11 cellular contexts compared by ENCODE assay signal in genomic region chr17:42845918-42846593, GRCh38. TPM values are rescaled to one million over a fixed set of nuclear protein-coding genes. Genes with fewer than 3 reads are reported as not detected.
DNase-seq lines count a peak whose midpoint lies in the region; ATAC-seq and TF ChIP-seq lines count a peak whose summit lies in the region.
"Had no signal": no experiment of that assay in that cellular context is flagged by ENCODE, and none has a peak within 500 bp of the region (broad histone marks: within the 10 kb centered on the region; RNA-seq: fewer than 3 reads in every experiment).

No MANE protein-coding gene starts in this region.

- TF ChIP-seq POLR2A in erythroblast (IDR thresholded peaks at IDR 0.05; ENCODE audit: low read length), result no peak

- H3K4me3 Mint-ChIP-seq in natural killer cell, result no peak overlapping the region

- peak overlapping the region; percentile 76 for H3K27ac ChIP-seq in ACC112 (ENCODE audit: low read depth, low read length)

- H3K27ac Mint-ChIP-seq in natural killer cell, result peak overlapping the region; percentile 53 to 88

- intact Hi-C loops in natural killer cell (cut with micrococcal nuclease), result no loop called here

- H3K27me3 Mint-ChIP-seq in natural killer cell (ENCODE audit: low read depth in 2 of 2), result no peaks in the 10 kb centered on the region

- H3K4me1 ChIP-seq in ACC112 (ENCODE audit: control insufficient read depth, insufficient read depth, low read length, unreplicated experiment), result peaks cover 41% of the 10 kb centered on the region

- no peaks in the 10 kb centered on the region for H3K9me3 Mint-ChIP-seq in natural killer cell

- H3K27me3 ChIP-seq in ACC112 (ENCODE audit: insufficient read depth, low read length), result no peaks in the 10 kb centered on the region

- peak; percentile 31 for DNase-seq in H4 (ENCODE audit: low spot score)
- DNase-seq in activated T-helper 9 cell treated with anti-CD3 and anti-CD28 coated beads, Interleukin-2, amount 50 U/mL, for 16 hours (ENCODE audit: low read depth), result peak; percentile 5
- no peak for DNase-seq in natural killer cell
- no peak for DNase-seq in erythroblast (lab: John Stamatoyannopoulos, UW)
- no peak for DNase-seq in foreskin melanocyte
- DNase-seq: effector memory CD4-positive, alpha-beta T cell; KBM-7; transverse colon had no signal

- H2AFZ ChIP-seq in ACC112 (ENCODE audit: low read length, unreplicated experiment), result no peak overlapping the region

- peak; percentile 30 to 55 (median 49) for ATAC-seq in natural killer cell
- ATAC-seq in GM19035 (IDR thresholded peaks at IDR 0.05; ENCODE audit: unreplicated experiment), result no peak
- ATAC-seq in HG03159 (IDR thresholded peaks at IDR 0.05; ENCODE audit: unreplicated experiment), result no peak

- H3K4me3 ChIP-seq in ACC112 (ENCODE audit: low read depth, low read length), result no peak overlapping the region
- H3K4me3 ChIP-seq: transverse colon had no signal

- TF ChIP-seq CTCF in natural killer cell (IDR thresholded peaks at IDR 0.05), result no peak

- H3K4me1 Mint-ChIP-seq in natural killer cell, result peaks cover 0 to 11% of the 10 kb centered on the region in 2 donors

- H3K36me3 Mint-ChIP-seq in natural killer cell, result no peaks in the 10 kb centered on the region

- H3K36me3 ChIP-seq in ACC112 (ENCODE audit: insufficient read depth, low read length), result peaks cover 16% of the 10 kb centered on the region; the same call in 1 of the 2 replicates

- no peaks in the 10 kb centered on the region for H3K79me2 ChIP-seq in ACC112 (ENCODE audit: control insufficient read depth, insufficient read depth, low read length, unreplicated experiment)

RNA-seq across cellular contexts. Expression of gene AOC2, which starts 1.7 kb away (rescaled TPM):
- total RNA-seq in H4 (2014; rRNA removed; shearing (Covaris generic)), result 0.45 TPM in 1 of 2 replicates, not detected in the other
- 1 to 10 TPM; 3.0 to 3.9 (median 3.5) TPM for total RNA-seq in natural killer cell

RNA-seq across cellular contexts. Expression of gene AOC3, which starts 4.9 kb away (rescaled TPM):
- 0.04 and 0.06 TPM in 2 replicates for total RNA-seq in H4 (2014; rRNA removed; shearing (Covaris generic))
- total RNA-seq in natural killer cell, result 1 to 10 TPM in 1 of 3 donors, under 1 TPM in 2; 0.52 to 1.0 (median 0.73) TPM

RNA-seq across cellular contexts. Expression of gene PSME3, which starts 12.9 kb away (rescaled TPM):
- 109 and 113 TPM in 2 replicates for total RNA-seq in H4 (2014; rRNA removed; shearing (Covaris generic))
- 10 to 100 TPM; 82.8 to 92.5 (median 90.6) TPM for total RNA-seq in natural killer cell

RNA-seq across cellular contexts. Expression of gene BECN1, which starts 22.0 kb away (rescaled TPM):
- total RNA-seq in H4 (2014; rRNA removed; shearing (Covaris generic)), result 44.2 and 69.8 TPM in 2 replicates
- total RNA-seq in natural killer cell, result 100 to 1,000 TPM; 148 to 164 (median 150) TPM

RNA-seq across cellular contexts. Expression of gene CNTD1, which starts 47.4 kb away (rescaled TPM):
- not detected in 2 replicates for total RNA-seq in H4 (2014; rRNA removed; shearing (Covaris generic))
- not detected for total RNA-seq in natural killer cell

Comparison
In these comparisons a context has a peak if more than half of its experiments do, and no peak if none do; other contexts are left out.
1. DNase-seq: peak in H4 (single experiment) and activated T-helper 9 cell treated with anti-CD3 and anti-CD28 coated beads, Interleukin-2, amount 50 U/mL, for 16 hours (single experiment); none in natural killer cell (single experiment), erythroblast (0 of 2) and foreskin melanocyte (single experiment).
2. ATAC-seq: peak in natural killer cell (3 of 3); none in GM19035 (single experiment) and HG03159 (single experiment).